ENCODE assay signal across 2 cellular contexts in the genomic region with DNA sequence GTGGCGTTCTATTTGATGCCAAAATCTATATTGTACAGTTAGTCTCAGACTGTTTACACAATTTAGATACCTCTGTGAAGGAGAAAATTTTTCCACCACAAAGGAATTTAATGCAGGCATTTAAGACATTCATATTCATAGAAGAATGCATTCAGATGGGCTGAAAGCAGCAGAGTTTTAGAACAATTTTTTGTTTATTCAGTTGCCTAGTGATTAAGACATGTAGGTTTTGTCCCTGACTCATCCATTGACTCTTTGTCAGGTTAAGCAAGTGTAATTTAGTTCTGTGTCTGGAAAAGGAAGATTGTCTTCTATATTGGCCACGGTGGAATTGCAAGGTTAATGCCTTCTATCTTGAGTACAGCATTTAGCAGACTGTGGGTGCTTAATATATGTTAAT.
TF ChIP-seq lines count a peak whose summit lies in the region.

No MANE protein-coding gene starts in this region.

TF ChIP-seq in IMR-90, 13 proteins besides CTCF, POLR2A, EP300 and RAD21 (continued from another document):
- TF ChIP-seq MXI1 (IDR thresholded peaks at IDR 0.05; ENCODE audit: borderline replicate concordance, low read depth, low read length) (no peak), CHD1 (IDR thresholded peaks at IDR 0.05; ENCODE audit: low read depth, low read length) (no peak), FOS (IDR thresholded peaks at IDR 0.05; ENCODE audit: low read depth, low read length) (peak; percentile 60; the same call in 1 of the 2 replicates), SMC3 (IDR thresholded peaks at IDR 0.05; ENCODE audit: low read depth, low read length) (no peak), BHLHE40 (IDR thresholded peaks at IDR 0.05; ENCODE audit: low read depth, low read length) (no peak), USF2 (IDR thresholded peaks at IDR 0.05; ENCODE audit: low read depth, low read length) (no peak), CEBPB (IDR thresholded peaks at IDR 0.05; ENCODE audit: low read depth, low read length) (peak; percentile 74), MAFK (IDR thresholded peaks at IDR 0.05; ENCODE audit: low read depth, low read length) (no peak), NFE2L2 (IDR thresholded peaks at IDR 0.05; ENCODE audit: low read depth, low read length) (no peak)

TF ChIP-seq in WTC11, 78 proteins besides CTCF, POLR2A, EP300 and RAD21 (continued from another document):
- TF ChIP-seq, protein P1, sequence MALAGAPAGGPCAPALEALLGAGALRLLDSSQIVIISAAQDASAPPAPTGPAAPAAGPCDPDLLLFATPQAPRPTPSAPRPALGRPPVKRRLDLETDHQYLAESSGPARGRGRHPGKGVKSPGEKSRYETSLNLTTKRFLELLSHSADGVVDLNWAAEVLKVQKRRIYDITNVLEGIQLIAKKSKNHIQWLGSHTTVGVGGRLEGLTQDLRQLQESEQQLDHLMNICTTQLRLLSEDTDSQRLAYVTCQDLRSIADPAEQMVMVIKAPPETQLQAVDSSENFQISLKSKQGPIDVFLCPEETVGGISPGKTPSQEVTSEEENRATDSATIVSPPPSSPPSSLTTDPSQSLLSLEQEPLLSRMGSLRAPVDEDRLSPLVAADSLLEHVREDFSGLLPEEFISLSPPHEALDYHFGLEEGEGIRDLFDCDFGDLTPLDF (CRISPR knock-in tag; IDR thresholded peaks at IDR 0.05) = no peak
- TF ChIP-seq, protein P2, sequence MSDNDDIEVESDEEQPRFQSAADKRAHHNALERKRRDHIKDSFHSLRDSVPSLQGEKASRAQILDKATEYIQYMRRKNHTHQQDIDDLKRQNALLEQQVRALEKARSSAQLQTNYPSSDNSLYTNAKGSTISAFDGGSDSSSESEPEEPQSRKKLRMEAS (CRISPR knock-in tag; IDR thresholded peaks at IDR 0.05) = no peak
- no peak for TF ChIP-seq IRF1 (CRISPR knock-in tag; IDR thresholded peaks at IDR 0.05)
